Comparison of ENCODE assay signal across 2 cellular contexts in genomic region chr6:159838020-159838744, GRCh38.
TF ChIP-seq lines count a peak whose summit lies in the region.

No MANE protein-coding gene starts in this region.

TF ChIP-seq in GM23338, 12 proteins besides CTCF, POLR2A, EP300 and RAD21 (continued from another document):
- TF ChIP-seq, protein P1, sequence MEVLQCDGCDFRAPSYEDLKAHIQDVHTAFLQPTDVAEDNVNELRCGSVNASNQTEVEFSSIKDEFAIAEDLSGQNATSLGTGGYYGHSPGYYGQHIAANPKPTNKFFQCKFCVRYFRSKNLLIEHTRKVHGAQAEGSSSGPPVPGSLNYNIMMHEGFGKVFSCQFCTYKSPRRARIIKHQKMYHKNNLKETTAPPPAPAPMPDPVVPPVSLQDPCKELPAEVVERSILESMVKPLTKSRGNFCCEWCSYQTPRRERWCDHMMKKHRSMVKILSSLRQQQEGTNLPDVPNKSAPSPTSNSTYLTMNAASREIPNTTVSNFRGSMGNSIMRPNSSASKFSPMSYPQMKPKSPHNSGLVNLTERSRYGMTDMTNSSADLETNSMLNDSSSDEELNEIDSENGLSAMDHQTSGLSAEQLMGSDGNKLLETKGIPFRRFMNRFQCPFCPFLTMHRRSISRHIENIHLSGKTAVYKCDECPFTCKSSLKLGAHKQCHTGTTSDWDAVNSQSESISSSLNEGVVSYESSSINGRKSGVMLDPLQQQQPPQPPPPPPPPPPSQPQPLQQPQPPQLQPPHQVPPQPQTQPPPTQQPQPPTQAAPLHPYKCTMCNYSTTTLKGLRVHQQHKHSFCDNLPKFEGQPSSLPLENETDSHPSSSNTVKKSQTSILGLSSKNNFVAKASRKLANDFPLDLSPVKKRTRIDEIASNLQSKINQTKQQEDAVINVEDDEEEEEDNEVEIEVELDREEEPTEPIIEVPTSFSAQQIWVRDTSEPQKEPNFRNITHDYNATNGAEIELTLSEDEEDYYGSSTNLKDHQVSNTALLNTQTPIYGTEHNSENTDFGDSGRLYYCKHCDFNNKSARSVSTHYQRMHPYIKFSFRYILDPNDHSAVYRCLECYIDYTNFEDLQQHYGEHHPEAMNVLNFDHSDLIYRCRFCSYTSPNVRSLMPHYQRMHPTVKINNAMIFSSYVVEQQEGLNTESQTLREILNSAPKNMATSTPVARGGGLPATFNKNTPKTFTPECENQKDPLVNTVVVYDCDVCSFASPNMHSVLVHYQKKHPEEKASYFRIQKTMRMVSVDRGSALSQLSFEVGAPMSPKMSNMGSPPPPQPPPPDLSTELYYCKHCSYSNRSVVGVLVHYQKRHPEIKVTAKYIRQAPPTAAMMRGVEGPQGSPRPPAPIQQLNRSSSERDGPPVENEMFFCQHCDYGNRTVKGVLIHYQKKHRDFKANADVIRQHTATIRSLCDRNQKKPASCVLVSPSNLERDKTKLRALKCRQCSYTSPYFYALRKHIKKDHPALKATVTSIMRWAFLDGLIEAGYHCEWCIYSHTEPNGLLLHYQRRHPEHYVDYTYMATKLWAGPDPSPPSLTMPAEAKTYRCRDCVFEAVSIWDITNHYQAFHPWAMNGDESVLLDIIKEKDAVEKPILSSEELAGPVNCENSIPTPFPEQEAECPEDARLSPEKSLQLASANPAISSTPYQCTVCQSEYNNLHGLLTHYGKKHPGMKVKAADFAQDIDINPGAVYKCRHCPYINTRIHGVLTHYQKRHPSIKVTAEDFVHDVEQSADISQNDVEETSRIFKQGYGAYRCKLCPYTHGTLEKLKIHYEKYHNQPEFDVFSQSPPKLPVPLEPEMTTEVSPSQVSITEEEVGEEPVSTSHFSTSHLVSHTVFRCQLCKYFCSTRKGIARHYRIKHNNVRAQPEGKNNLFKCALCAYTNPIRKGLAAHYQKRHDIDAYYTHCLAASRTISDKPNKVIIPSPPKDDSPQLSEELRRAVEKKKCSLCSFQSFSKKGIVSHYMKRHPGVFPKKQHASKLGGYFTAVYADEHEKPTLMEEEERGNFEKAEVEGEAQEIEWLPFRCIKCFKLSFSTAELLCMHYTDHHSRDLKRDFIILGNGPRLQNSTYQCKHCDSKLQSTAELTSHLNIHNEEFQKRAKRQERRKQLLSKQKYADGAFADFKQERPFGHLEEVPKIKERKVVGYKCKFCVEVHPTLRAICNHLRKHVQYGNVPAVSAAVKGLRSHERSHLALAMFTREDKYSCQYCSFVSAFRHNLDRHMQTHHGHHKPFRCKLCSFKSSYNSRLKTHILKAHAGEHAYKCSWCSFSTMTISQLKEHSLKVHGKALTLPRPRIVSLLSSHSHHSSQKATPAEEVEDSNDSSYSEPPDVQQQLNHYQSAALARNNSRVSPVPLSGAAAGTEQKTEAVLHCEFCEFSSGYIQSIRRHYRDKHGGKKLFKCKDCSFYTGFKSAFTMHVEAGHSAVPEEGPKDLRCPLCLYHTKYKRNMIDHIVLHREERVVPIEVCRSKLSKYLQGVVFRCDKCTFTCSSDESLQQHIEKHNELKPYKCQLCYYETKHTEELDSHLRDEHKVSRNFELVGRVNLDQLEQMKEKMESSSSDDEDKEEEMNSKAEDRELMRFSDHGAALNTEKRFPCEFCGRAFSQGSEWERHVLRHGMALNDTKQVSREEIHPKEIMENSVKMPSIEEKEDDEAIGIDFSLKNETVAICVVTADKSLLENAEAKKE (CRISPR knock-in tag; IDR thresholded peaks at IDR 0.05): no peak
- TF ChIP-seq ZNF114 (CRISPR knock-in tag; IDR thresholded peaks at IDR 0.05) (no peak), CREB1 (CRISPR knock-in tag; IDR thresholded peaks at IDR 0.05; ENCODE audit: low read depth) (no peak), STAT1 (IDR thresholded peaks at IDR 0.05; ENCODE audit: unreplicated experiment) (no peak), REST (IDR thresholded peaks at IDR 0.05; ENCODE audit: unreplicated experiment) (no peak), EZH2phosphoT487 (IDR thresholded peaks at IDR 0.05; ENCODE audit: unreplicated experiment) (no peak), NANOG (IDR thresholded peaks at IDR 0.05; ENCODE audit: borderline replicate concordance) (no peak)

TF ChIP-seq in WTC11, 78 proteins besides CTCF, POLR2A, EP300 and RAD21 (continued from another document):
- TF ChIP-seq, protein P2, sequence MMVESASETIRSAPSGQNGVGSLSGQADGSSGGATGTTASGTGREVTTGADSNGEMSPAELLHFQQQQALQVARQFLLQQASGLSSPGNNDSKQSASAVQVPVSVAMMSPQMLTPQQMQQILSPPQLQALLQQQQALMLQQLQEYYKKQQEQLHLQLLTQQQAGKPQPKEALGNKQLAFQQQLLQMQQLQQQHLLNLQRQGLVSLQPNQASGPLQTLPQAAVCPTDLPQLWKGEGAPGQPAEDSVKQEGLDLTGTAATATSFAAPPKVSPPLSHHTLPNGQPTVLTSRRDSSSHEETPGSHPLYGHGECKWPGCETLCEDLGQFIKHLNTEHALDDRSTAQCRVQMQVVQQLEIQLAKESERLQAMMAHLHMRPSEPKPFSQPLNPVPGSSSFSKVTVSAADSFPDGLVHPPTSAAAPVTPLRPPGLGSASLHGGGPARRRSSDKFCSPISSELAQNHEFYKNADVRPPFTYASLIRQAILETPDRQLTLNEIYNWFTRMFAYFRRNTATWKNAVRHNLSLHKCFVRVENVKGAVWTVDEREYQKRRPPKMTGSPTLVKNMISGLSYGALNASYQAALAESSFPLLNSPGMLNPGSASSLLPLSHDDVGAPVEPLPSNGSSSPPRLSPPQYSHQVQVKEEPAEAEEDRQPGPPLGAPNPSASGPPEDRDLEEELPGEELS (CRISPR knock-in tag; IDR thresholded peaks at IDR 0.05): no peak
- TF ChIP-seq, protein P3, sequence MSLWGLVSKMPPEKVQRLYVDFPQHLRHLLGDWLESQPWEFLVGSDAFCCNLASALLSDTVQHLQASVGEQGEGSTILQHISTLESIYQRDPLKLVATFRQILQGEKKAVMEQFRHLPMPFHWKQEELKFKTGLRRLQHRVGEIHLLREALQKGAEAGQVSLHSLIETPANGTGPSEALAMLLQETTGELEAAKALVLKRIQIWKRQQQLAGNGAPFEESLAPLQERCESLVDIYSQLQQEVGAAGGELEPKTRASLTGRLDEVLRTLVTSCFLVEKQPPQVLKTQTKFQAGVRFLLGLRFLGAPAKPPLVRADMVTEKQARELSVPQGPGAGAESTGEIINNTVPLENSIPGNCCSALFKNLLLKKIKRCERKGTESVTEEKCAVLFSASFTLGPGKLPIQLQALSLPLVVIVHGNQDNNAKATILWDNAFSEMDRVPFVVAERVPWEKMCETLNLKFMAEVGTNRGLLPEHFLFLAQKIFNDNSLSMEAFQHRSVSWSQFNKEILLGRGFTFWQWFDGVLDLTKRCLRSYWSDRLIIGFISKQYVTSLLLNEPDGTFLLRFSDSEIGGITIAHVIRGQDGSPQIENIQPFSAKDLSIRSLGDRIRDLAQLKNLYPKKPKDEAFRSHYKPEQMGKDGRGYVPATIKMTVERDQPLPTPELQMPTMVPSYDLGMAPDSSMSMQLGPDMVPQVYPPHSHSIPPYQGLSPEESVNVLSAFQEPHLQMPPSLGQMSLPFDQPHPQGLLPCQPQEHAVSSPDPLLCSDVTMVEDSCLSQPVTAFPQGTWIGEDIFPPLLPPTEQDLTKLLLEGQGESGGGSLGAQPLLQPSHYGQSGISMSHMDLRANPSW (CRISPR knock-in tag; conservative IDR thresholded peaks at IDR 0.05; ENCODE audit: low read depth): no peak
- no peak for TF ChIP-seq ELF4 (CRISPR knock-in tag; IDR thresholded peaks at IDR 0.05; ENCODE audit: low read depth)
- TF ChIP-seq FOXP1 (CRISPR knock-in tag; IDR thresholded peaks at IDR 0.05; ENCODE audit: borderline replicate concordance): no peak
- no peak for TF ChIP-seq USF1 (CRISPR knock-in tag; IDR thresholded peaks at IDR 0.05)
- TF ChIP-seq ZNF512 (CRISPR knock-in tag; IDR thresholded peaks at IDR 0.05; ENCODE audit: borderline replicate concordance): no peak
TF ChIP-seq in WTC11: peak in this region for 0.
